ENCODE assay signal across 9 cellular contexts in the genomic region with DNA sequence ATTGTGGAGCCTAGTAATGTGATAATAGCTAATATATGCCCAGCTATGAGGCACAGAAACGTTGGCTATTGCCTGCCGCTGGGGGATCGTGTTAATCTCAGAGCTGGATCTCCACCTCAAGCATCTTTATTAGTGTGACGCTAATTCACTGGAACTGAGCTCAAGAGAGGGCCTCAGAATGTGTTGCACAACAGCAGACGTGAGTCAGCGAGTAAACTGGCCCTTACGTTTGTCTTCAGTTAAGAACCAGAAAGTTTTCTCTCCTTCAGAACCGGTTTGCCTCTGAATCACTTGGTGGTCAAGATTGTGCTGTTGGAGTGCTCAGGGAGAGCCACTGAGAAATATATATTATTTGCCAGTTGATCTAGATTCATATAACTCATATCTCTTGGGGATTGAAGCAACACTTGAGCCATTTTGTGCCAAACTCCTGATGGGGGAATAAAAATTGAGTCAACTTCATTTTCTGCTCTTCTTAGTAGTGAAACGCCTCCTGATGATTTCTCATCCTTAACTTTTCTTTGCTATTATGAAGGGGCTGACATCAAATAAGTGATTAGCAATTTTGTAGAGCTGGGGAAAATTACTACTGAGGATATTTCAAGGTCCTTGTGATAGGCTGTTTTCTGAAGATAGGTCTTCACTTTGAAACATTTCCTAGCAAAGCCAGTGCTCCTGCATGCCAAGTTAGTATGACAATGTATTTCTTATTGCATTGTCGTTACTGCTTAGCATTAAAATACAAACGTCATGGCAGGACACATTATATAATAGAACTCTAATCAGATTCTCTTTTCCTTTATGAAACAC. TPM values are rescaled to one million over a fixed set of nuclear protein-coding genes. Genes with fewer than 3 reads are reported as not detected.
DNase-seq lines count a peak whose midpoint lies in the region; FAIRE-seq and TF ChIP-seq lines count a peak whose summit lies in the region.
"Had no signal": no experiment of that assay in that cellular context is flagged by ENCODE, and none has a peak within 500 bp of the region (broad histone marks: within the 10 kb centered on the region; RNA-seq: fewer than 3 reads in every experiment).

No MANE protein-coding gene starts in this region.

- H3K36me3 ChIP-seq in A673 (ENCODE audit: insufficient read depth, low read length, poor library complexity, severe bottlenecking) (peaks cover 30% of the 10 kb centered on the region), bronchial epithelial cell (ENCODE audit: control insufficient read depth, insufficient read depth, low read length) (no peaks in the 10 kb centered on the region), mesenchymal stem cell (ENCODE audit: control insufficient read depth in 1 of 2, insufficient read depth in 2 of 2, low read depth in 1 of 2, low read length in 2 of 2) (peaks cover 8 to 17% of the 10 kb centered on the region in 2 experiments)

- H2AK5ac ChIP-seq in mesenchymal stem cell (ENCODE audit: low read length, severe bottlenecking) = no peak overlapping the region

- H3K27ac ChIP-seq in A673 (ENCODE audit: low read depth, low read length, poor library complexity, severe bottlenecking) = peak overlapping the region; percentile 85
- peak overlapping the region; percentile 71 for H3K27ac ChIP-seq in mesenchymal stem cell (ENCODE audit: low read length, poor library complexity, severe bottlenecking)

- POLR2A ChIA-PET in A673 (lab: Charles Lee; ENCODE audit: low non-redundant PET) = no interaction called here

- CTCF ChIA-PET in A673 (lab: Charles Lee) = no interaction called here

- H3K27me3 ChIP-seq in A673 (replicated peaks; ENCODE audit: insufficient read depth, low read depth, low read length, poor library complexity) = no peaks in the 10 kb centered on the region
- no peaks in the 10 kb centered on the region for H3K27me3 ChIP-seq in bronchial epithelial cell (ENCODE audit: control insufficient read depth, insufficient read depth, low read length)
- no peaks in the 10 kb centered on the region for H3K27me3 ChIP-seq in mesenchymal stem cell (ENCODE audit: control insufficient read depth in 1 of 2, insufficient read depth in 1 of 2, low read length in 2 of 2)

- H2BK15ac ChIP-seq in mesenchymal stem cell (ENCODE audit: low read depth, poor library complexity, severe bottlenecking) = no peak overlapping the region

- no peak overlapping the region for H2AFZ ChIP-seq in mesenchymal stem cell (ENCODE audit: low read depth, low read length)

- TF ChIP-seq CTCF in A673 (conservative IDR thresholded peaks at IDR 0.05; ENCODE audit: low read depth, low read length) (peak; percentile 42; the same call in 1 of the 2 replicates), bronchial epithelial cell (IDR thresholded peaks at IDR 0.05; ENCODE audit: insufficient read depth, low read length, severe bottlenecking) (peak; percentile 8)

- H3K9me3 ChIP-seq in A673 (ENCODE audit: low read depth, low read length, poor library complexity, severe bottlenecking) = no peaks in the 10 kb centered on the region
- no peaks in the 10 kb centered on the region for H3K9me3 ChIP-seq in mesenchymal stem cell (ENCODE audit: control insufficient read depth, low read length)

- no peak overlapping the region for H3K4me2 ChIP-seq in mesenchymal stem cell (ENCODE audit: low read length, poor library complexity, severe bottlenecking)

- H3K4me1 ChIP-seq in A673 (ENCODE audit: insufficient read depth, low read length, poor library complexity, severe bottlenecking) = peaks cover 26% of the 10 kb centered on the region
- peaks cover 5% of the 10 kb centered on the region for H3K4me1 ChIP-seq in mesenchymal stem cell (ENCODE audit: control insufficient read depth, insufficient read depth, low read depth, low read length)

- DNase-seq in A673 (ENCODE audit: low spot score) (peak; percentile 96), LHCN-M2 (ENCODE audit: low read depth) (peak; percentile 100), bronchial epithelial cell (ENCODE audit: low read depth) (peak; percentile 100), mesenchymal stem cell (peak; percentile 100), NCI-H146 treated with DMSO at 0.1 percent for 48 hours (lab: John Stamatoyannopoulos, UW; ENCODE audit: unreplicated experiment) (no peak), SW480 (ENCODE audit: low spot score) (no peak), NCI-H1092 (lab: John Stamatoyannopoulos, UW) (no peak), NAMALWA (ENCODE audit: low spot score) (no peak)
- DNase-seq: DND-41 had no signal

- intact Hi-C loops in A673 (cut with micrococcal nuclease; ENCODE audit: unreplicated experiment) = no loop called here

- H3K79me1 ChIP-seq in mesenchymal stem cell (replicated peaks; ENCODE audit: low read length, poor library complexity, severe bottlenecking) = peaks cover 11% of the 10 kb centered on the region

- TSS peak; percentile 18 for BruUV-seq in A673 (replicated peaks; lab: Mats Ljungman, UMichigan)

- peak overlapping the region; percentile 90 for H3K9ac ChIP-seq in mesenchymal stem cell (ENCODE audit: low read length)

- no peak overlapping the region for H2BK120ac ChIP-seq in mesenchymal stem cell (ENCODE audit: low read depth, low read length)

- FAIRE-seq in bronchial epithelial cell (lab: Jason Lieb, UNC) = peak; percentile 92

- H3K18ac ChIP-seq in mesenchymal stem cell (ENCODE audit: low read depth in 1 of 2, low read length in 2 of 2) = no peak overlapping the region

- H3K4ac ChIP-seq in mesenchymal stem cell (ENCODE audit: low read depth in 1 of 2, low read length in 2 of 2) = no peak overlapping the region

- no peak overlapping the region for H3K14ac ChIP-seq in mesenchymal stem cell (ENCODE audit: low read length in 2 of 2)

- H3K4me3 ChIP-seq in A673 (ENCODE audit: low read depth, low read length, poor library complexity, severe bottlenecking) = no peak overlapping the region
- no peak overlapping the region for H3K4me3 ChIP-seq in bronchial epithelial cell (ENCODE audit: low read depth, low read length)
- peak overlapping the region in 1 of 2 experiments; percentile 54 for H3K4me3 ChIP-seq in mesenchymal stem cell (ENCODE audit: insufficient read depth in 1 of 2, low read depth in 1 of 2, low read length in 2 of 2)

- no peak overlapping the region for H4K8ac ChIP-seq in mesenchymal stem cell (ENCODE audit: low read length)

- WGBS in mesenchymal stem cell = 17% methylated on average over 9 of the region's 11 CpGs

- no peak overlapping the region for H3K23ac ChIP-seq in mesenchymal stem cell (ENCODE audit: low read length in 2 of 2)

- no peak overlapping the region for H4K91ac ChIP-seq in mesenchymal stem cell (ENCODE audit: low read length)

- no peak overlapping the region for H2BK12ac ChIP-seq in mesenchymal stem cell (ENCODE audit: low read length in 2 of 2)

- H2BK5ac ChIP-seq in mesenchymal stem cell (ENCODE audit: low read depth, low read length, poor library complexity, severe bottlenecking) = no peak overlapping the region

RNA-seq across cellular contexts. Expression of a gene that starts 22.3 kb away (rescaled TPM):
- total RNA-seq in A673 (2021) (173 and 175 TPM in 2 replicates), LHCN-M2 (2014; rRNA removed) (105 and 113 TPM in 2 replicates), bronchial epithelial cell (61.8 and 91.4 TPM in 2 replicates)
- 48.2 TPM for polyA plus RNA-seq in LHCN-M2 (2012)
- polyA plus RNA-seq in mesenchymal stem cell (2013, experiment 1 of 2) = 47.8 TPM
- 48.5 TPM for polyA plus RNA-seq in mesenchymal stem cell (2013, experiment 2 of 2)

RNA-seq across cellular contexts. Expression of a gene that starts 22.7 kb away (rescaled TPM):
- total RNA-seq in A673 (2021) (24.3 and 30.5 TPM in 2 replicates), LHCN-M2 (2014; rRNA removed) (35.6 and 37.1 TPM in 2 replicates), bronchial epithelial cell (5.5 and 9.5 TPM in 2 replicates)
- 15.5 TPM for polyA plus RNA-seq in LHCN-M2 (2012)
- 15.2 TPM for polyA plus RNA-seq in mesenchymal stem cell (2013, experiment 1 of 2)
- 15.9 TPM for polyA plus RNA-seq in mesenchymal stem cell (2013, experiment 2 of 2)

Comparison
In these comparisons a context has a peak if more than half of its experiments do, and no peak if none do; other contexts are left out.
1. DNase-seq: peak in A673 (single experiment), LHCN-M2 (single experiment), bronchial epithelial cell (single experiment) and mesenchymal stem cell (single experiment); none in NCI-H146 treated with DMSO at 0.1 percent for 48 hours (single experiment), SW480 (single experiment), NCI-H1092 (single experiment) and NAMALWA (single experiment).